26 cellular contexts compared by ENCODE assay signal in the genomic region with DNA sequence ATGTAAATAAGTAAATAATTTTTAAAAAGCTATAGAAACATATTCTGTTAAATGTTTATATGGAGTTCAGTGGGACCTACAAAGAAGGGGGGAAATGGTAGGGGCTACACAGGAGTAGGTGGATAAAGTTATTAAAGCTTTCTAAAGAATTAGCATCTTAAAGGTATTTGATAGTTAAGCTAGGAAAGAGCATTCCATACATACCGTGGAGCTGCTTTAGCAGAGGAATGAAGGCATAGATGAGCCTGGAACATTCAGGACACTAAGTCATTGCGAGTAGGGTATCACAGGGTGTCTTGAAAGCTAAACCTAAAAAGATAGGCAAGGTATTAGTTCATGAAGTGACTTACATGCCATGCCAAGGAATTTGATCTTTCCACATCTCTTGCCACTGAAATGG.
"Had no signal": no experiment of that assay in that cellular context is flagged by ENCODE, and none has a peak within 500 bp of the region (broad histone marks: within the 10 kb centered on the region; RNA-seq: fewer than 3 reads in every experiment).

No MANE protein-coding gene starts in this region.

- H3K4me1 Mint-ChIP-seq: activated CD4-positive, alpha-beta memory T cell treated with anti-CD3 and anti-CD28 coated beads, Interleukin-2, amount 10 ng/mL, durations not matched to agents 7 days and 5 days; activated CD4-positive, alpha-beta T cell treated with anti-CD3 and anti-CD28 coated beads for 36 hours; activated naive CD8-positive, alpha-beta T cell treated with anti-CD3 and anti-CD28 coated beads for 36 hours; activated T-helper 17 cell treated with anti-CD3 and anti-CD28 coated beads, Interleukin-2, amount 50 U/mL, for 72 hours; T-cell had no signal

- ATAC-seq: activated CD4-positive, alpha-beta T cell treated with anti-CD3 and anti-CD28 coated beads for 36 hours; activated T-helper 17 cell treated with anti-CD3 and anti-CD28 coated beads, Interleukin-2, amount 50 U/mL, for 72 hours; body of pancreas; K562; PC-3; T-cell had no signal

- DNase-seq: activated CD4-positive, alpha-beta memory T cell treated with anti-CD3 and anti-CD28 coated beads, Interleukin-2, amount 10 ng/mL, durations not matched to agents 7 days and 5 days; activated CD4-positive, alpha-beta T cell treated with anti-CD3 and anti-CD28 coated beads for 36 hours; activated CD4-positive, alpha-beta T cell treated with anti-CD3 and anti-CD28 coated beads, Interleukin-2, amount 50 U/mL, for 1 hour; activated gamma-delta T cell; activated naive CD4-positive, alpha-beta T cell treated with anti-CD3 and anti-CD28 coated beads for 36 hours; activated naive CD8-positive, alpha-beta T cell treated with anti-CD3 and anti-CD28 coated beads for 36 hours; activated T-cell treated with anti-CD3 and anti-CD28 coated beads for 4 hours; activated T-cell treated with anti-CD3 and anti-CD28 coated beads, Interleukin-2, amount 50 U/mL, for 48 hours; anterior cingulate cortex; body of pancreas; central memory CD4-positive, alpha-beta T cell; Karpas-422; MM.1S; NCI-H1105 treated with DMSO at 0.1 percent for 48 hours; NCI-H1436 treated with DMSO at 0.1 percent for 48 hours; NCI-H187; NCI-H2081; NCI-H510A treated with DMSO at 0.1 percent for 48 hours; NCI-H69; PC-3; SIG-M5; T-cell had no signal

- H3K4me3 ChIP-seq: body of pancreas, K562 had no signal

- H3K36me3 Mint-ChIP-seq: activated naive CD8-positive, alpha-beta T cell treated with anti-CD3 and anti-CD28 coated beads for 36 hours; T-cell had no signal

- H3K4me3 Mint-ChIP-seq: activated CD4-positive, alpha-beta memory T cell treated with anti-CD3 and anti-CD28 coated beads, Interleukin-2, amount 10 ng/mL, durations not matched to agents 7 days and 5 days; activated CD4-positive, alpha-beta T cell treated with anti-CD3 and anti-CD28 coated beads for 36 hours; activated naive CD4-positive, alpha-beta T cell treated with anti-CD3 and anti-CD28 coated beads for 36 hours; activated naive CD8-positive, alpha-beta T cell treated with anti-CD3 and anti-CD28 coated beads for 36 hours; activated T-helper 17 cell treated with anti-CD3 and anti-CD28 coated beads, Interleukin-2, amount 50 U/mL, for 72 hours; T-cell had no signal

- H3K9me3 ChIP-seq: body of pancreas had no signal

- H3K27ac ChIP-seq: body of pancreas, VCaP had no signal

- FAIRE-seq: bronchial epithelial cell, K562 had no signal

- H3K9me3 Mint-ChIP-seq: activated CD4-positive, alpha-beta memory T cell treated with anti-CD3 and anti-CD28 coated beads, Interleukin-2, amount 10 ng/mL, durations not matched to agents 7 days and 5 days; activated naive CD8-positive, alpha-beta T cell treated with anti-CD3 and anti-CD28 coated beads for 36 hours; activated T-helper 17 cell treated with anti-CD3 and anti-CD28 coated beads, Interleukin-2, amount 50 U/mL, for 72 hours had no signal

- H3K27me3 ChIP-seq: body of pancreas had no signal

- H3K4me1 ChIP-seq: body of pancreas had no signal

- H3K27ac Mint-ChIP-seq: activated CD4-positive, alpha-beta memory T cell treated with anti-CD3 and anti-CD28 coated beads, Interleukin-2, amount 10 ng/mL, durations not matched to agents 7 days and 5 days; activated CD4-positive, alpha-beta T cell treated with anti-CD3 and anti-CD28 coated beads for 36 hours; activated naive CD4-positive, alpha-beta T cell treated with anti-CD3 and anti-CD28 coated beads for 36 hours; activated naive CD8-positive, alpha-beta T cell treated with anti-CD3 and anti-CD28 coated beads for 36 hours; activated T-helper 17 cell treated with anti-CD3 and anti-CD28 coated beads, Interleukin-2, amount 50 U/mL, for 72 hours; T-cell had no signal

- H3K27me3 Mint-ChIP-seq: activated CD4-positive, alpha-beta memory T cell treated with anti-CD3 and anti-CD28 coated beads, Interleukin-2, amount 10 ng/mL, durations not matched to agents 7 days and 5 days; activated T-helper 17 cell treated with anti-CD3 and anti-CD28 coated beads, Interleukin-2, amount 50 U/mL, for 72 hours had no signal
